In genomic region chr1:12519708-12520364, GRCh38 we compare ENCODE assay signal across 17 cellular contexts.
DNase-seq lines count a peak whose midpoint lies in the region; ATAC-seq and TF ChIP-seq lines count a peak whose summit lies in the region.
"Had no signal": no experiment of that assay in that cellular context is flagged by ENCODE, and none has a peak within 500 bp of the region (broad histone marks: within the 10 kb centered on the region; RNA-seq: fewer than 3 reads in every experiment).

No MANE protein-coding gene starts in this region.

- H3K27ac ChIP-seq in HEK293 (ENCODE audit: extremely low read depth, low read depth, low read length): no peak overlapping the region
- H3K27ac ChIP-seq in hepatocyte: peak overlapping the region; percentile 22
- H3K27ac ChIP-seq in gastrocnemius medialis: peak overlapping the region in 3 of 4 donors; percentile 17 to 41 (median 40)
- H3K27ac ChIP-seq: foreskin keratinocyte, WERI-Rb-1 had no signal

- DNase-seq in hepatocyte (ENCODE audit: low spot score): no peak
- DNase-seq in gastrocnemius medialis: no peak
- no peak for DNase-seq in pons (ENCODE audit: low spot score)
- DNase-seq in NCI-H146 treated with DMSO at 0.1 percent for 48 hours (lab: John Stamatoyannopoulos, UW; ENCODE audit: unreplicated experiment): no peak
- DNase-seq: activated CD4-positive, alpha-beta memory T cell treated with anti-CD3 and anti-CD28 coated beads, Interleukin-2, amount 10 ng/mL, durations not matched to agents 7 days and 5 days; foreskin keratinocyte; left colon; NCI-H187 treated with DMSO at 0.1 percent for 48 hours; NCI-H510A treated with DMSO at 0.1 percent for 48 hours; SHP77; T-cell; WERI-Rb-1 had no signal

- H3K27me3 ChIP-seq in hepatocyte (no peaks in the 10 kb centered on the region), gastrocnemius medialis (no peaks in the 10 kb centered on the region)
- H3K27me3 ChIP-seq: stomach had no signal

- H3K4me2 ChIP-seq in hepatocyte: no peak overlapping the region

- in situ Hi-C loops in gastrocnemius medialis (cut with MboI; ENCODE audit: low sequenced_read_pairs in 4 of 4): no loop called here

- TF ChIP-seq CTCF in HEK293 (tag by site-specific recombination; IDR thresholded peaks at IDR 0.05) (no peak), hepatocyte (IDR thresholded peaks at IDR 0.05; ENCODE audit: poor library complexity) (no peak), gastrocnemius medialis (IDR thresholded peaks at IDR 0.05 in 4 of 5, conservative IDR thresholded peaks at IDR 0.05 in 1 of 5) (no peak)

- H2AFZ ChIP-seq in hepatocyte: no peak overlapping the region

- TF ChIP-seq POLR2A in gastrocnemius medialis (IDR thresholded peaks at IDR 0.05): no peak

- H3K4me3 ChIP-seq in HEK293 (ENCODE audit: low read depth, low read length) (no peak overlapping the region), hepatocyte (no peak overlapping the region), gastrocnemius medialis (no peak overlapping the region)
- H3K4me3 ChIP-seq: stomach had no signal

- no peaks in the 10 kb centered on the region for H4K20me1 ChIP-seq in hepatocyte (ENCODE audit: insufficient read depth, poor library complexity, severe bottlenecking)

- H3K4me1 Mint-ChIP-seq in activated T-helper 17 cell treated with anti-CD3 and anti-CD28 coated beads, Interleukin-2, amount 50 U/mL, for 72 hours: peaks cover 20% of the 10 kb centered on the region

- 0 out of 2 replicates have a peak, but pooled peaks cover 3% of the 10 kb centered on the region for H3K4me1 ChIP-seq in HEK293 (ENCODE audit: control insufficient read depth, insufficient read depth, low read length)
- H3K4me1 ChIP-seq in hepatocyte (ENCODE audit: insufficient read depth): peaks cover 24% of the 10 kb centered on the region
- peaks cover 12 to 13% of the 10 kb centered on the region in 2 donors for H3K4me1 ChIP-seq in gastrocnemius medialis
- H3K4me1 ChIP-seq: foreskin keratinocyte had no signal

- ATAC-seq in activated T-helper 17 cell treated with anti-CD3 and anti-CD28 coated beads, Interleukin-2, amount 50 U/mL, for 72 hours (replicated peaks): no peak
- ATAC-seq in gastrocnemius medialis (peak in 1 of 2 donors; percentile 18), GM21390 (IDR thresholded peaks at IDR 0.05; ENCODE audit: unreplicated experiment) (no peak), GM19035 (IDR thresholded peaks at IDR 0.05; ENCODE audit: unreplicated experiment) (no peak)
- ATAC-seq: T-cell had no signal

- H3K27me3 Mint-ChIP-seq in activated T-helper 17 cell treated with anti-CD3 and anti-CD28 coated beads, Interleukin-2, amount 50 U/mL, for 72 hours: no peaks in the 10 kb centered on the region
- H3K27me3 Mint-ChIP-seq: activated CD4-positive, alpha-beta memory T cell treated with anti-CD3 and anti-CD28 coated beads, Interleukin-2, amount 10 ng/mL, durations not matched to agents 7 days and 5 days; T-cell had no signal

- H3K4me3 Mint-ChIP-seq in activated T-helper 17 cell treated with anti-CD3 and anti-CD28 coated beads, Interleukin-2, amount 50 U/mL, for 72 hours: peak overlapping the region; percentile 57
- H3K4me3 Mint-ChIP-seq: activated CD4-positive, alpha-beta memory T cell treated with anti-CD3 and anti-CD28 coated beads, Interleukin-2, amount 10 ng/mL, durations not matched to agents 7 days and 5 days; T-cell had no signal

- no peaks in the 10 kb centered on the region for H3K9me2 ChIP-seq in hepatocyte (replicated peaks; ENCODE audit: insufficient read depth)

- 95% methylated on average over 10 of the region's 10 CpGs for WGBS in hepatocyte (ENCODE audit: low lambda C conversion rate, missing lambda C conversion rate)

- intact Hi-C loops in gastrocnemius medialis (cut with DNase I; ENCODE audit: low total_unique reads): no loop called here

- CTCF ChIA-PET in HEK293 (lab: Yijun Ruan, JAX): interaction anchor here (0.6 kb wide), 2 partner anchors 81 to 878 kb away, joined by 3 to 4 read pairs; no protein-coding TSS in a partner anchor

- no peaks in the 10 kb centered on the region for H3K79me2 ChIP-seq in hepatocyte

- H3K9me3 Mint-ChIP-seq in activated T-helper 17 cell treated with anti-CD3 and anti-CD28 coated beads, Interleukin-2, amount 50 U/mL, for 72 hours: no peaks in the 10 kb centered on the region

- POLR2A ChIA-PET in HEK293 (lab: Yijun Ruan, JAX): interaction anchor here (0.6 kb wide), 1 partner anchor 9 kb away, joined by 6 read pairs; no protein-coding TSS in a partner anchor

- H3K27ac Mint-ChIP-seq in activated T-helper 17 cell treated with anti-CD3 and anti-CD28 coated beads, Interleukin-2, amount 50 U/mL, for 72 hours: peak overlapping the region; percentile 39
- H3K27ac Mint-ChIP-seq: activated CD4-positive, alpha-beta memory T cell treated with anti-CD3 and anti-CD28 coated beads, Interleukin-2, amount 10 ng/mL, durations not matched to agents 7 days and 5 days had no signal

- H3K36me3 ChIP-seq in HEK293 (ENCODE audit: control insufficient read depth in 2 of 2, insufficient read depth in 1 of 2, low read length in 2 of 2) (no peaks in the 10 kb centered on the region), hepatocyte (replicated peaks; ENCODE audit: insufficient read depth, low read depth) (no peaks in the 10 kb centered on the region), gastrocnemius medialis (no peaks in the 10 kb centered on the region)
- H3K36me3 ChIP-seq: stomach, WERI-Rb-1 had no signal

- H3K9me3 ChIP-seq in HEK293 (ENCODE audit: control insufficient read depth, insufficient read depth, low read depth, low read length) (no peaks in the 10 kb centered on the region), hepatocyte (ENCODE audit: low read depth) (no peaks in the 10 kb centered on the region), gastrocnemius medialis (no peaks in the 10 kb centered on the region)
- H3K9me3 ChIP-seq: stomach had no signal

- H3K36me3 Mint-ChIP-seq in activated T-helper 17 cell treated with anti-CD3 and anti-CD28 coated beads, Interleukin-2, amount 50 U/mL, for 72 hours (ENCODE audit: low read depth): peaks cover 6% of the 10 kb centered on the region

TF ChIP-seq in HEK293, 187 proteins besides CTCF, POLR2A, EP300 and RAD21:
- TF ChIP-seq ZXDB (tag by site-specific recombination; IDR thresholded peaks at IDR 0.05): no peak
- no peak for TF ChIP-seq ZNF391 (tag by site-specific recombination; IDR thresholded peaks at IDR 0.05; ENCODE audit: borderline replicate concordance, low read depth)
- no peak for TF ChIP-seq ZNF701 (tag by site-specific recombination; IDR thresholded peaks at IDR 0.05)
- no peak for TF ChIP-seq PRDM2 (tag by site-specific recombination; IDR thresholded peaks at IDR 0.05; ENCODE audit: borderline replicate concordance)
- no peak for TF ChIP-seq ZNF324 (tag by site-specific recombination; IDR thresholded peaks at IDR 0.05)
- TF ChIP-seq ZNF555 (tag by site-specific recombination; conservative IDR thresholded peaks at IDR 0.05): no peak
- no peak for TF ChIP-seq ZNF660 (tag by site-specific recombination; IDR thresholded peaks at IDR 0.05)
- TF ChIP-seq ZNF121 (tag by site-specific recombination; IDR thresholded peaks at IDR 0.05): peak; percentile 97
TF ChIP-seq in HEK293: peak in this region for 1.
